Comparison of ENCODE assay signal across 8 cellular contexts in genomic region chr1:47179023-47179987, GRCh38. TPM values are rescaled to one million over a fixed set of nuclear protein-coding genes. Genes with fewer than 3 reads are reported as not detected.
DNase-seq lines count a peak whose midpoint lies in the region; ATAC-seq, FAIRE-seq and TF ChIP-seq lines count a peak whose summit lies in the region.

No MANE protein-coding gene starts in this region.

- TF ChIP-seq CTCF in heart right ventricle (IDR thresholded peaks at IDR 0.05) (peak; percentile 83 to 96 (median 90)), uterus (IDR thresholded peaks at IDR 0.05) (peak; percentile 83 to 87 (median 85))

- peak; percentile 84 for DNase-seq in GM12891 (ENCODE audit: insufficient read length, low spot score)
- peak; percentile 73 to 87 (median 85) for DNase-seq in NCI-H1417 (lab: John Stamatoyannopoulos, UW)
- DNase-seq in SW 1271 (lab: John Stamatoyannopoulos, UW), result peak; percentile 72 to 78
- peak; percentile 97 for DNase-seq in adipocyte (ENCODE audit: low read depth)
- DNase-seq in heart right ventricle, result peak; percentile 88 to 89
- peak; percentile 98 for DNase-seq in posterior vena cava (ENCODE audit: low spot score)
- peak; percentile 72 to 83 for DNase-seq in uterus

- TF ChIP-seq POLR2A in GM12891 (IDR thresholded peaks at IDR 0.05; ENCODE audit: low read depth, low read length) (peak; percentile 30; the same call in 1 of the 2 replicates), uterus (IDR thresholded peaks at IDR 0.05) (no peak)

- H3K36me3 ChIP-seq in adipocyte (ENCODE audit: control insufficient read depth, insufficient read depth, low read length, severe bottlenecking) (no peaks in the 10 kb centered on the region), heart right ventricle (no peaks in the 10 kb centered on the region), uterus (no peaks in the 10 kb centered on the region)

- H3K27me3 ChIP-seq in adipocyte (replicated peaks; ENCODE audit: control insufficient read depth, insufficient read depth, low read length), result peaks cover 36% of the 10 kb centered on the region
- H3K27me3 ChIP-seq in heart right ventricle, result peaks cover 0 to 40% (median 13%) of the 10 kb centered on the region in 7 donors
- no peaks in the 10 kb centered on the region for H3K27me3 ChIP-seq in uterus

- FAIRE-seq in GM12891 (lab: Jason Lieb, UNC), result peak; percentile 91

- WGBS in heart right ventricle, 2 donors, result 5 to 8% methylated on average over 28 to 30 of the region's 30 CpGs

- intact Hi-C loops in heart right ventricle (cut with DNase I) (loop anchor here in 6 of 10 donors (1.0 to 10.0 kb wide), 8 partner anchors 83 to 548 kb away; partner anchors contain the start of gene FOXD2 (in 1 of the 6)), posterior vena cava (cut with DNase I) (no loop called here), uterus (cut with DNase I; ENCODE audit: low total_unique reads) (no loop called here)

- ATAC-seq in HG02840 (IDR thresholded peaks at IDR 0.05; ENCODE audit: low FRiP score, unreplicated experiment) (peak; percentile 70), heart right ventricle (peak; percentile 87 to 94 (median 90))

- no peak overlapping the region for H3K27ac ChIP-seq in heart right ventricle
- H3K27ac ChIP-seq in uterus, result no peak overlapping the region

- peak overlapping the region; percentile 75 for H3K4me3 ChIP-seq in adipocyte (ENCODE audit: low read length)
- H3K4me3 ChIP-seq in heart right ventricle, result peak overlapping the region in 9 of 10 donors; percentile 27 to 58 (median 49)
- H3K4me3 ChIP-seq in uterus, result peak overlapping the region; percentile 27 to 30

- H3K9me3 ChIP-seq in adipocyte (ENCODE audit: control insufficient read depth, low read length) (no peaks in the 10 kb centered on the region), heart right ventricle (no peaks in the 10 kb centered on the region), uterus (no peaks in the 10 kb centered on the region)

- peak overlapping the region; percentile 78 for H3K9ac ChIP-seq in adipocyte (ENCODE audit: low read length)

- H3K4me1 ChIP-seq in adipocyte (ENCODE audit: control insufficient read depth, insufficient read depth, low read length) (peaks cover 15% of the 10 kb centered on the region), heart right ventricle (peaks cover 3 to 19% (median 13%) of the 10 kb centered on the region in 9 donors), uterus (peaks cover 4 to 5% of the 10 kb centered on the region in 2 donors)

TF ChIP-seq in GM12891, 5 proteins besides CTCF, POLR2A, EP300 and RAD21:
- peak; percentile 55; the same call in 1 of the 2 replicates for TF ChIP-seq TAF1 (IDR thresholded peaks at IDR 0.05; ENCODE audit: low read depth, low read length)
- TF ChIP-seq PAX5 (IDR thresholded peaks at IDR 0.05; ENCODE audit: insufficient read depth, low read length, severe bottlenecking), result no peak
- no peak for TF ChIP-seq POU2F2 (IDR thresholded peaks at IDR 0.05; ENCODE audit: low read depth, low read length)
- no peak for TF ChIP-seq POLR2AphosphoS5 (IDR thresholded peaks at IDR 0.05; ENCODE audit: low read depth, low read length)
- peak; percentile 27; the same call in 1 of the 2 replicates for TF ChIP-seq SPI1 (IDR thresholded peaks at IDR 0.05; ENCODE audit: low read depth, low read length)

RNA-seq across cellular contexts. Expression of gene PDZK1IP1, which starts 10.5 kb away (rescaled TPM):
- polyA plus RNA-seq in GM12891 (2012; ENCODE audit: low read depth, missing spikeins), result not detected
- total RNA-seq in heart right ventricle (under 1 TPM in 2 of 10 donors, not detected in 8; 0.44 to 0.78 TPM), posterior vena cava (1 to 10 TPM in 1 of 2 donors, under 1 TPM in 1; 0.76 to 1.0 TPM), uterus (under 1 TPM in 1 of 4 donors, not detected in 3; 0.48 TPM)
- polyA plus RNA-seq in heart right ventricle, result under 1 TPM; 0.23 to 0.51 TPM

RNA-seq across cellular contexts. Expression of gene CYP4A22, which starts 42.1 kb away (rescaled TPM):
- polyA plus RNA-seq in GM12891 (2012; ENCODE audit: low read depth, missing spikeins), result not detected
- total RNA-seq in heart right ventricle (not detected), posterior vena cava (under 1 TPM; 0.10 to 0.32 TPM), uterus (under 1 TPM in 1 of 4 donors, not detected in 3; 0.21 TPM)
- polyA plus RNA-seq in heart right ventricle, result not detected

RNA-seq across cellular contexts. Expression of gene TAL1, which starts 52.7 kb away (rescaled TPM):
- not detected for polyA plus RNA-seq in GM12891 (2012; ENCODE audit: low read depth, missing spikeins)
- total RNA-seq in heart right ventricle (1 to 10 TPM; 1.8 to 5.0 (median 4.0) TPM), posterior vena cava (1 to 10 TPM; 5.3 to 8.7 TPM), uterus (10 to 100 TPM in 3 of 4 donors, 1 to 10 TPM in 1; 4.8 to 20.7 (median 13.0) TPM)
- polyA plus RNA-seq in heart right ventricle, result 1 to 10 TPM; 2.4 to 7.4 TPM

Comparison
In these comparisons a context has a peak if more than half of its experiments do, and no peak if none do; other contexts are left out.
1. intact Hi-C loops: an anchor here in heart right ventricle (1.0 to 10.0 kb wide); none called in posterior vena cava and uterus.